Comparison of ENCODE assay signal across 22 cellular contexts in genomic region chr15:40498418-40498817, GRCh38. TPM values are rescaled to one million over a fixed set of nuclear protein-coding genes. Genes with fewer than 3 reads are reported as not detected.
DNase-seq lines count a peak whose midpoint lies in the region; ATAC-seq, FAIRE-seq and TF ChIP-seq lines count a peak whose summit lies in the region.
"Had no signal": no experiment of that assay in that cellular context is flagged by ENCODE, and none has a peak within 500 bp of the region (broad histone marks: within the 10 kb centered on the region; RNA-seq: fewer than 3 reads in every experiment).

No MANE protein-coding gene starts in this region.

- intact Hi-C loops in K562 (cut with micrococcal nuclease): no loop called here

- H3K4me3 ChIP-seq in K562: no peak overlapping the region
- H3K4me3 ChIP-seq: esophagus muscularis mucosa, thyroid gland had no signal

- no peaks in the 10 kb centered on the region for H4K20me1 ChIP-seq in K562 (replicated peaks; ENCODE audit: control insufficient read depth, insufficient read depth, low read length)

- no peak for FAIRE-seq in K562 (lab: Jason Lieb, UNC)
- FAIRE-seq: D721Med, G401.6 had no signal

- TF ChIP-seq POLR2A in K562 (conservative IDR thresholded peaks at IDR 0.05): no peak

- BruUV-seq in K562 (replicated peaks; lab: Mats Ljungman, UMichigan): no TSS peak

- no peak overlapping the region for H3K27ac ChIP-seq in K562 (ENCODE audit: extremely low read depth, low read depth, low read length)
- H3K27ac ChIP-seq: esophagus muscularis mucosa, thyroid gland had no signal

- TF ChIP-seq EP300 in K562 (IDR thresholded peaks at IDR 0.05; ENCODE audit: low read length): no peak

- in situ Hi-C loops in K562 (cut with MboI): no loop called here

- no peaks in the 10 kb centered on the region for H3K9me1 ChIP-seq in K562 (ENCODE audit: control insufficient read depth, insufficient read depth, low read length)

- no peaks in the 10 kb centered on the region; a peak in 1 of 5 replicates for H3K27me3 ChIP-seq in K562 (ENCODE audit: control insufficient read depth in 2 of 2, insufficient read depth in 2 of 2, low read length in 2 of 2)
- H3K27me3 ChIP-seq: thyroid gland had no signal

- no peak for ATAC-seq in K562

- peaks cover 0 to under 1% of the 10 kb centered on the region in 2 experiments; a peak in 3 of 5 replicates for H3K4me1 ChIP-seq in K562 (replicated peaks in 1 of 2; ENCODE audit: control insufficient read depth in 2 of 2, insufficient read depth in 2 of 2, low read length in 2 of 2)
- H3K4me1 ChIP-seq: esophagus muscularis mucosa, thyroid gland had no signal

- TF ChIP-seq CTCF in K562 (IDR thresholded peaks at IDR 0.05 in 2 of 3, conservative IDR thresholded peaks at IDR 0.05 in 1 of 3; ENCODE audit: insufficient read depth in 2 of 3, low read depth in 1 of 3, low read length in 3 of 3): no peak

- no peak for TF ChIP-seq RAD21 in K562 (CRISPR knock-in tag; conservative IDR thresholded peaks at IDR 0.05 in 1 of 2, IDR thresholded peaks at IDR 0.05 in 1 of 2)

- no peaks in the 10 kb centered on the region for H3K36me3 ChIP-seq in K562 (ENCODE audit: control insufficient read depth, insufficient read depth, low read length)
- H3K36me3 ChIP-seq: esophagus muscularis mucosa, thyroid gland had no signal

- POLR2A ChIA-PET in K562 (lab: Yijun Ruan, JAX): interaction anchor here (0.6 to 0.7 kb wide), 2 partner anchors 40 to 41 kb away, joined by 3 to 5 read pairs; no protein-coding TSS in a partner anchor

- DNase-seq in EH (ENCODE audit: low read depth) (peak; percentile 51), LHCN-M2 (ENCODE audit: low read depth) (peak; percentile 77), K562 (ENCODE audit: extremely low read depth in 1 of 4, low spot score in 3 of 4) (no peak), non-pigmented ciliary epithelial cell (ENCODE audit: low read depth) (peak; percentile 37), NCI-H1694 (lab: John Stamatoyannopoulos, UW) (no peak), HUDEP-2 (lab: John Stamatoyannopoulos, UW; ENCODE audit: unreplicated experiment in 76 of 76) (no peak)
- no peak for DNase-seq in stimulated activated naive CD4-positive, alpha-beta T cell (lab: John Stamatoyannopoulos, UW)
- DNase-seq: activated CD4-positive, alpha-beta T cell treated with anti-CD3 and anti-CD28 coated beads for 4 hours; C1 segment of cervical spinal cord; GOT3; head of caudate nucleus; immature natural killer cell; KBM-7; NCI-H2029; NK-92 treated with Interleukin-12 subunit alpha and Interleukin-12 subunit beta, amount 100 ng/mL, for 24 hours; nucleus accumbens; Right ventricle myocardium superior; SW 1271; thyroid gland had no signal

- peak overlapping the region; percentile 3; the same call in 1 of the 2 replicates for H2AFZ ChIP-seq in K562 (ENCODE audit: low read depth, low read length)

- H3K79me2 ChIP-seq in K562 (ENCODE audit: control insufficient read depth, insufficient read depth, low read length): no peaks in the 10 kb centered on the region

- WGBS in K562 (ENCODE audit: insufficient coverage, low coverage, missing lambda C conversion rate): 11% methylated on average over 5 of the region's 5 CpGs

- no peak overlapping the region for H3K9ac ChIP-seq in K562 (ENCODE audit: insufficient read depth in 1 of 2, low read depth in 2 of 2, low read length in 2 of 2)

- H3K4me2 ChIP-seq in K562 (ENCODE audit: insufficient read depth, low read length): no peak overlapping the region

- H3K9me3 ChIP-seq in K562 (replicated peaks; ENCODE audit: control insufficient read depth, insufficient read depth, low read depth, low read length): no peaks in the 10 kb centered on the region
- H3K9me3 ChIP-seq: esophagus muscularis mucosa, thyroid gland had no signal

- CTCF ChIA-PET in K562 (lab: Yijun Ruan, JAX; ENCODE audit: low intra/inter-chr PET ratio): no interaction called here

TF ChIP-seq in K562, 482 proteins besides CTCF, POLR2A, EP300 and RAD21:
- TF ChIP-seq ZNF436 (CRISPR knock-in tag; IDR thresholded peaks at IDR 0.05): no peak
- no peak for TF ChIP-seq TCF7 (IDR thresholded peaks at IDR 0.05; ENCODE audit: borderline replicate concordance)
- no peak for TF ChIP-seq ZNF12 (CRISPR knock-in tag; IDR thresholded peaks at IDR 0.05)
- TF ChIP-seq DACH1 (IDR thresholded peaks at IDR 0.05; ENCODE audit: partially characterized antibody): no peak
- TF ChIP-seq, protein P1, sequence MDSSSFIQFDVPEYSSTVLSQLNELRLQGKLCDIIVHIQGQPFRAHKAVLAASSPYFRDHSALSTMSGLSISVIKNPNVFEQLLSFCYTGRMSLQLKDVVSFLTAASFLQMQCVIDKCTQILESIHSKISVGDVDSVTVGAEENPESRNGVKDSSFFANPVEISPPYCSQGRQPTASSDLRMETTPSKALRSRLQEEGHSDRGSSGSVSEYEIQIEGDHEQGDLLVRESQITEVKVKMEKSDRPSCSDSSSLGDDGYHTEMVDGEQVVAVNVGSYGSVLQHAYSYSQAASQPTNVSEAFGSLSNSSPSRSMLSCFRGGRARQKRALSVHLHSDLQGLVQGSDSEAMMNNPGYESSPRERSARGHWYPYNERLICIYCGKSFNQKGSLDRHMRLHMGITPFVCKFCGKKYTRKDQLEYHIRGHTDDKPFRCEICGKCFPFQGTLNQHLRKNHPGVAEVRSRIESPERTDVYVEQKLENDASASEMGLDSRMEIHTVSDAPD (CRISPR knock-in tag; IDR thresholded peaks at IDR 0.05): no peak
- TF ChIP-seq HIVEP1 (CRISPR knock-in tag; IDR thresholded peaks at IDR 0.05): no peak
- TF ChIP-seq ZNF395 (CRISPR knock-in tag; IDR thresholded peaks at IDR 0.05): no peak
- TF ChIP-seq RBM15 (IDR thresholded peaks at IDR 0.05; ENCODE audit: insufficient read depth, low read length): no peak
- TF ChIP-seq ZNF584 (CRISPR knock-in tag; IDR thresholded peaks at IDR 0.05; ENCODE audit: low read depth): no peak
TF ChIP-seq in K562: peak in this region for 0.

RNA-seq across cellular contexts. Expression of gene CHST14, which starts 27.6 kb away (rescaled TPM):
- 27.9 and 30.1 TPM in 2 replicates for total RNA-seq in LHCN-M2 (2014; rRNA removed)
- 26.7 TPM for polyA plus RNA-seq in LHCN-M2 (2012)
- 4.2 and 14.3 TPM in 2 replicates for total RNA-seq in K562 (2011; cell fraction: chromatin; rRNA removed; ENCODE audit: low replicate concordance)
- 18.7 and 22.0 TPM in 2 replicates for total RNA-seq in K562 (2011; cell fraction: nucleolus; rRNA removed)
- total RNA-seq in K562 (2011; cell fraction: nucleoplasm; rRNA removed): 17.9 and 21.1 TPM in 2 replicates
- 4.0 and 5.6 TPM in 2 replicates for total RNA-seq in K562 (2014; rRNA removed)
- total RNA-seq in K562 (2014; rRNA removed; fragmentation: Illumina TruSeq; extraction: Trizol): 2.3 and 2.5 TPM in 2 replicates
- 4.6 TPM in 2 replicates for total RNA-seq in K562 (2015; rRNA removed; fragmentation: Illumina TruSeq; extraction: Trizol)
- 11.2 and 12.1 TPM in 2 replicates for total RNA-seq in K562 (2021)
- polyA plus RNA-seq in K562 (2011; rRNA removed): 4.5 and 6.4 TPM in 2 replicates
- polyA plus RNA-seq in K562 (2011; cell fraction: cytosol; rRNA removed): 6.6 and 8.1 TPM in 2 replicates
- polyA plus RNA-seq in K562 (2011; cell fraction: nucleus; rRNA removed): 4.8 and 5.2 TPM in 2 replicates
- polyA plus RNA-seq in K562 (2012): 12.0 and 17.1 TPM in 2 replicates
- 6.3 and 7.5 TPM in 2 replicates for polyA plus RNA-seq in K562 (2014; fragmentation: Illumina TruSeq; extraction: Trizol)
- 1 to 10 TPM; 1.6 to 2.3 TPM for polyA plus RNA-seq in K562 (2014; fragmentation: Nextera tagmentation; extraction: Ambion mirVana)
- polyA plus RNA-seq in K562 (2014; rRNA removed): 3.9 and 4.8 TPM in 2 replicates
- 3.1 TPM in 2 replicates for polyA minus RNA-seq in K562 (2011; rRNA and poly(A)+ RNA removed)
- 6.2 and 11.7 TPM in 2 replicates for polyA minus RNA-seq in K562 (2011; cell fraction: cytosol; rRNA and poly(A)+ RNA removed)
- 2.7 and 3.8 TPM in 2 replicates for polyA minus RNA-seq in K562 (2011; cell fraction: nucleus; rRNA and poly(A)+ RNA removed)

RNA-seq across cellular contexts. Expression of gene BAHD1, which starts 57.7 kb away (rescaled TPM):
- total RNA-seq in LHCN-M2 (2014; rRNA removed) (8.3 TPM in 2 replicates), K562 (2014; rRNA removed) (15.2 and 20.8 TPM in 2 replicates), K562 (2014; rRNA removed; fragmentation: Illumina TruSeq; extraction: Trizol) (9.7 and 10.3 TPM in 2 replicates), K562 (2015; rRNA removed; fragmentation: Illumina TruSeq; extraction: Trizol) (11.5 and 12.3 TPM in 2 replicates), K562 (2021) (33.6 and 38.5 TPM in 2 replicates)
- 9.4 TPM for polyA plus RNA-seq in LHCN-M2 (2012)
- total RNA-seq in K562 (2011; cell fraction: chromatin; rRNA removed; ENCODE audit: low replicate concordance): 30.6 and 63.4 TPM in 2 replicates
- total RNA-seq in K562 (2011; cell fraction: nucleolus; rRNA removed): 33.2 and 38.7 TPM in 2 replicates
- 31.7 and 43.1 TPM in 2 replicates for total RNA-seq in K562 (2011; cell fraction: nucleoplasm; rRNA removed)
- polyA plus RNA-seq in K562 (2011; rRNA removed) (9.7 and 10.6 TPM in 2 replicates), K562 (2014; fragmentation: Illumina TruSeq; extraction: Trizol) (18.4 and 26.4 TPM in 2 replicates), K562 (2014; fragmentation: Nextera tagmentation; extraction: Ambion mirVana) (under 1 TPM; 0.55 to 0.80 TPM), K562 (2014; rRNA removed) (19.0 and 19.4 TPM in 2 replicates)
- polyA plus RNA-seq in K562 (2011; cell fraction: cytosol; rRNA removed): 9.1 and 16.4 TPM in 2 replicates
- 27.1 and 43.2 TPM in 2 replicates for polyA plus RNA-seq in K562 (2011; cell fraction: nucleus; rRNA removed)
- polyA plus RNA-seq in K562 (2012): 24.0 and 25.8 TPM in 2 replicates
- polyA minus RNA-seq in K562 (2011; rRNA and poly(A)+ RNA removed): 7.1 and 10.0 TPM in 2 replicates
- polyA minus RNA-seq in K562 (2011; cell fraction: cytosol; rRNA and poly(A)+ RNA removed): 12.7 TPM in 2 replicates
- 10.5 and 12.2 TPM in 2 replicates for polyA minus RNA-seq in K562 (2011; cell fraction: nucleus; rRNA and poly(A)+ RNA removed)

Comparison
In these comparisons a context has a peak if more than half of its experiments do, and no peak if none do; other contexts are left out.
1. DNase-seq: peak in EH (single experiment), LHCN-M2 (single experiment) and non-pigmented ciliary epithelial cell (single experiment); none in K562 (0 of 4), NCI-H1694 (single experiment), HUDEP-2 (0 of 76) and stimulated activated naive CD4-positive, alpha-beta T cell (0 of 6).